Comparison of ENCODE assay signal across 1 cellular context in the genomic region with DNA sequence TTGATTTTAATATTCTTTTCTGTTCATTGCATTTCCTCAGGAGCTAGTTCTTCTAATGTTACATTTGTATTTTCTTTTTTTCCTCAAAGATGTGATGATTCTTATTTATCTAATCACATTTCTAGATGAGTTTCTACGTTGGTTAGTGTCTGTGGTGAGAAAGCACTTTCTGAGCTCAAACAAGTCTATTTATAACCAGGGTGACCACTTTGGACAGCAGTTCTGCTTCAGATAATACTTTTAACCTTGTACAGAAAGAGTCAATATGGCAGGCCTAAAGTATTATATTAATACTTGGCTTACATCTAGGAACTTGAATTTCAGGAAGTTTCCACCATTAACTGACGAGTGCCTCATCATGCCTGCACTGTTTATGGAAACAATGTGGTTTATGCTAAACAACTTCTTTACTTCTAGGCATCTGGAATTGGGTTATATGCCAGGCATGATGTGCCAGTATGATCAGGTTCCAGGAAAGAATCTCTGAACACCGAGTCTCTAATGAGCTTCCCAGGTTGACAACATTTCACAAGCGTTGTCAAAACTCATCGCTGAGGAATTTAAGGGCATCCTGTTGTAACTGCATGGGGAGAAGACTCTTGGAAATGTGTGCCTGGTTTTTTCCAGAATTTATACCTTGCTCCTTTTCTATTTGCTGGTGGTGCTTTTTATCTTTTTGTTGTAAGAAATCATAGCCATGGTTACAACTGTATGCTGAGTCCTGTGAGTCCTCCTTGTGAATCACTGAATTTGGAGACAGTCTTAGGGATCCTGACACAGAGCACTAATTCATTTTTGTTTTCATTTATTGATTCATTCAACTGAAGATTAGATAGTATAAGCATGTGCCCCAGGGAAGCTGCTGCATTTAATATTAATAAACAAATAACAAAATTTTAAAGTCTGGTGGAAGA.
TF ChIP-seq lines count a peak whose summit lies in the region.

No MANE protein-coding gene starts in this region.

TF ChIP-seq in HepG2, 621 proteins besides CTCF, POLR2A, EP300 and RAD21 (continued from another document):
- TF ChIP-seq, protein P1, sequence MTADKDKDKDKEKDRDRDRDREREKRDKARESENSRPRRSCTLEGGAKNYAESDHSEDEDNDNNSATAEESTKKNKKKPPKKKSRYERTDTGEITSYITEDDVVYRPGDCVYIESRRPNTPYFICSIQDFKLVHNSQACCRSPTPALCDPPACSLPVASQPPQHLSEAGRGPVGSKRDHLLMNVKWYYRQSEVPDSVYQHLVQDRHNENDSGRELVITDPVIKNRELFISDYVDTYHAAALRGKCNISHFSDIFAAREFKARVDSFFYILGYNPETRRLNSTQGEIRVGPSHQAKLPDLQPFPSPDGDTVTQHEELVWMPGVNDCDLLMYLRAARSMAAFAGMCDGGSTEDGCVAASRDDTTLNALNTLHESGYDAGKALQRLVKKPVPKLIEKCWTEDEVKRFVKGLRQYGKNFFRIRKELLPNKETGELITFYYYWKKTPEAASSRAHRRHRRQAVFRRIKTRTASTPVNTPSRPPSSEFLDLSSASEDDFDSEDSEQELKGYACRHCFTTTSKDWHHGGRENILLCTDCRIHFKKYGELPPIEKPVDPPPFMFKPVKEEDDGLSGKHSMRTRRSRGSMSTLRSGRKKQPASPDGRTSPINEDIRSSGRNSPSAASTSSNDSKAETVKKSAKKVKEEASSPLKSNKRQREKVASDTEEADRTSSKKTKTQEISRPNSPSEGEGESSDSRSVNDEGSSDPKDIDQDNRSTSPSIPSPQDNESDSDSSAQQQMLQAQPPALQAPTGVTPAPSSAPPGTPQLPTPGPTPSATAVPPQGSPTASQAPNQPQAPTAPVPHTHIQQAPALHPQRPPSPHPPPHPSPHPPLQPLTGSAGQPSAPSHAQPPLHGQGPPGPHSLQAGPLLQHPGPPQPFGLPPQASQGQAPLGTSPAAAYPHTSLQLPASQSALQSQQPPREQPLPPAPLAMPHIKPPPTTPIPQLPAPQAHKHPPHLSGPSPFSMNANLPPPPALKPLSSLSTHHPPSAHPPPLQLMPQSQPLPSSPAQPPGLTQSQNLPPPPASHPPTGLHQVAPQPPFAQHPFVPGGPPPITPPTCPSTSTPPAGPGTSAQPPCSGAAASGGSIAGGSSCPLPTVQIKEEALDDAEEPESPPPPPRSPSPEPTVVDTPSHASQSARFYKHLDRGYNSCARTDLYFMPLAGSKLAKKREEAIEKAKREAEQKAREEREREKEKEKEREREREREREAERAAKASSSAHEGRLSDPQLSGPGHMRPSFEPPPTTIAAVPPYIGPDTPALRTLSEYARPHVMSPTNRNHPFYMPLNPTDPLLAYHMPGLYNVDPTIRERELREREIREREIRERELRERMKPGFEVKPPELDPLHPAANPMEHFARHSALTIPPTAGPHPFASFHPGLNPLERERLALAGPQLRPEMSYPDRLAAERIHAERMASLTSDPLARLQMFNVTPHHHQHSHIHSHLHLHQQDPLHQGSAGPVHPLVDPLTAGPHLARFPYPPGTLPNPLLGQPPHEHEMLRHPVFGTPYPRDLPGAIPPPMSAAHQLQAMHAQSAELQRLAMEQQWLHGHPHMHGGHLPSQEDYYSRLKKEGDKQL (CRISPR knock-in tag; IDR thresholded peaks at IDR 0.05; ENCODE audit: low read depth) = no peak
- TF ChIP-seq KAT7 (CRISPR knock-in tag; IDR thresholded peaks at IDR 0.05; ENCODE audit: borderline replicate concordance) (no peak), ARID5B (CRISPR knock-in tag; IDR thresholded peaks at IDR 0.05) (no peak), ZNF644 (CRISPR knock-in tag; IDR thresholded peaks at IDR 0.05; ENCODE audit: low read depth) (no peak), IRF2 (CRISPR knock-in tag; IDR thresholded peaks at IDR 0.05) (no peak), PHF5A (CRISPR knock-in tag; IDR thresholded peaks at IDR 0.05; ENCODE audit: low read depth, unreplicated experiment) (no peak), TAF15 (IDR thresholded peaks at IDR 0.05; ENCODE audit: low read depth, low read length, poor library complexity, severe bottlenecking) (no peak), KDM1A (CRISPR knock-in tag; IDR thresholded peaks at IDR 0.05) (no peak), ZNF773 (CRISPR knock-in tag; IDR thresholded peaks at IDR 0.05; ENCODE audit: borderline replicate concordance) (no peak), ZNF382 (CRISPR knock-in tag; IDR thresholded peaks at IDR 0.05; ENCODE audit: borderline replicate concordance) (no peak)
- TF ChIP-seq, protein P2, sequence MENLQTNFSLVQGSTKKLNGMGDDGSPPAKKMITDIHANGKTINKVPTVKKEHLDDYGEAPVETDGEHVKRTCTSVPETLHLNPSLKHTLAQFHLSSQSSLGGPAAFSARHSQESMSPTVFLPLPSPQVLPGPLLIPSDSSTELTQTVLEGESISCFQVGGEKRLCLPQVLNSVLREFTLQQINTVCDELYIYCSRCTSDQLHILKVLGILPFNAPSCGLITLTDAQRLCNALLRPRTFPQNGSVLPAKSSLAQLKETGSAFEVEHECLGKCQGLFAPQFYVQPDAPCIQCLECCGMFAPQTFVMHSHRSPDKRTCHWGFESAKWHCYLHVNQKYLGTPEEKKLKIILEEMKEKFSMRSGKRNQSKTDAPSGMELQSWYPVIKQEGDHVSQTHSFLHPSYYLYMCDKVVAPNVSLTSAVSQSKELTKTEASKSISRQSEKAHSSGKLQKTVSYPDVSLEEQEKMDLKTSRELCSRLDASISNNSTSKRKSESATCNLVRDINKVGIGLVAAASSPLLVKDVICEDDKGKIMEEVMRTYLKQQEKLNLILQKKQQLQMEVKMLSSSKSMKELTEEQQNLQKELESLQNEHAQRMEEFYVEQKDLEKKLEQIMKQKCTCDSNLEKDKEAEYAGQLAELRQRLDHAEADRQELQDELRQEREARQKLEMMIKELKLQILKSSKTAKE (CRISPR knock-in tag; IDR thresholded peaks at IDR 0.05; ENCODE audit: borderline replicate concordance) = no peak
TF ChIP-seq in HepG2: peak in this region for 0.
